3 cellular contexts compared by ENCODE assay signal in the genomic region with DNA sequence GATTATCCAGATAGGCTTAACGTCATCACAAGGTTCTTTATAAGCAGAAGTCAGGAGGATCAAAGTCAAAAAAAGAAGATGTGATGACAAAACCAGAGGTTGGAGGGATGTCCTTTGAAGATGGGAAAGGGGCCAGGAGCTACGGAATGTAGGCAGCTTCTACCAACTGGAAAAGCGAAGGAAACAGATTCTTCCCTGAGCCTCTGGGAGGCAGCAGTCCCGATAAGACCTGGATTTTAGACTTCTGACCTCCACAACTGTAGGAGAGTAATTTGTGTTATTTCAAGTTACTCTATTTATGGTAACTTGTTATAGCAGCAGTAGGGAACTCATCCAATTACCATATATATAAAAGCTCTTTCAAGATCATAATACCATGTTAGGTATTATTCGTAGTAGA.
TF ChIP-seq lines count a peak whose summit lies in the region.

No MANE protein-coding gene starts in this region.

TF ChIP-seq in HCT116, 20 proteins besides CTCF, POLR2A, EP300 and RAD21:
- no peak for TF ChIP-seq REST (IDR thresholded peaks at IDR 0.05; ENCODE audit: low read depth)
- TF ChIP-seq SRF (IDR thresholded peaks at IDR 0.05; ENCODE audit: low read depth), result no peak
- TF ChIP-seq JUND (IDR thresholded peaks at IDR 0.05), result no peak
- no peak for TF ChIP-seq ZFX (IDR thresholded peaks at IDR 0.05)
- TF ChIP-seq EZH2phosphoT487 (IDR thresholded peaks at IDR 0.05; ENCODE audit: borderline replicate concordance), result no peak
- TF ChIP-seq ZBTB33 (IDR thresholded peaks at IDR 0.05; ENCODE audit: extremely low read depth, insufficient replicate concordance, low read length), result no peak
- TF ChIP-seq EGR1 (IDR thresholded peaks at IDR 0.05; ENCODE audit: low read depth), result no peak
- TF ChIP-seq CBX3 (IDR thresholded peaks at IDR 0.05; ENCODE audit: low read depth), result no peak
- no peak for TF ChIP-seq ZNF274 (IDR thresholded peaks at IDR 0.05; ENCODE audit: low read depth, low read length)
- no peak for TF ChIP-seq CEBPB (IDR thresholded peaks at IDR 0.05; ENCODE audit: low read depth)
- TF ChIP-seq YY1 (IDR thresholded peaks at IDR 0.05; ENCODE audit: extremely low read depth, insufficient replicate concordance, low read depth, low read length), result no peak
- TF ChIP-seq MAX (IDR thresholded peaks at IDR 0.05), result no peak
- no peak for TF ChIP-seq SIN3A (IDR thresholded peaks at IDR 0.05; ENCODE audit: low read depth)
- no peak for TF ChIP-seq ATF3 (IDR thresholded peaks at IDR 0.05)

TF ChIP-seq in WTC11, 78 proteins besides CTCF, POLR2A, EP300 and RAD21 (continued from another document):
- TF ChIP-seq ZSCAN18 (CRISPR knock-in tag; IDR thresholded peaks at IDR 0.05) (no peak), HMGA2 (CRISPR knock-in tag; IDR thresholded peaks at IDR 0.05) (no peak), JAZF1 (CRISPR knock-in tag; IDR thresholded peaks at IDR 0.05) (no peak), RELA (CRISPR knock-in tag; IDR thresholded peaks at IDR 0.05; ENCODE audit: borderline replicate concordance) (no peak), OVOL2 (CRISPR knock-in tag; IDR thresholded peaks at IDR 0.05; ENCODE audit: borderline replicate concordance) (no peak), PREB (CRISPR knock-in tag; IDR thresholded peaks at IDR 0.05; ENCODE audit: borderline replicate concordance) (no peak), CBFB (CRISPR knock-in tag; IDR thresholded peaks at IDR 0.05; ENCODE audit: low read depth) (no peak), ATF1 (CRISPR knock-in tag; IDR thresholded peaks at IDR 0.05) (no peak), MAX (CRISPR knock-in tag; IDR thresholded peaks at IDR 0.05) (no peak), RORB (CRISPR knock-in tag; IDR thresholded peaks at IDR 0.05) (no peak), GTF2I (CRISPR knock-in tag; conservative IDR thresholded peaks at IDR 0.05) (no peak), TP53 (CRISPR knock-in tag; IDR thresholded peaks at IDR 0.05) (no peak), KAT7 (CRISPR knock-in tag; IDR thresholded peaks at IDR 0.05; ENCODE audit: borderline replicate concordance) (no peak), TCF7 (CRISPR knock-in tag; IDR thresholded peaks at IDR 0.05; ENCODE audit: low read depth) (no peak)
- TF ChIP-seq, protein P1, sequence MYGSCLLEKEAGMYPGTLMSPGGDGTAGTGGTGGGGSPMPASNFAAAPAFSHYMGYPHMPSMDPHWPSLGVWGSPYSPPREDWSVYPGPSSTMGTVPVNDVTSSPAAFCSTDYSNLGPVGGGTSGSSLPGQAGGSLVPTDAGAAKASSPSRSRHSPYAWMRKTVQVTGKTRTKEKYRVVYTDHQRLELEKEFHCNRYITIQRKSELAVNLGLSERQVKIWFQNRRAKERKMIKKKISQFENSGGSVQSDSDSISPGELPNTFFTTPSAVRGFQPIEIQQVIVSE (CRISPR knock-in tag; IDR thresholded peaks at IDR 0.05; ENCODE audit: borderline replicate concordance), result no peak
- TF ChIP-seq, protein P2, sequence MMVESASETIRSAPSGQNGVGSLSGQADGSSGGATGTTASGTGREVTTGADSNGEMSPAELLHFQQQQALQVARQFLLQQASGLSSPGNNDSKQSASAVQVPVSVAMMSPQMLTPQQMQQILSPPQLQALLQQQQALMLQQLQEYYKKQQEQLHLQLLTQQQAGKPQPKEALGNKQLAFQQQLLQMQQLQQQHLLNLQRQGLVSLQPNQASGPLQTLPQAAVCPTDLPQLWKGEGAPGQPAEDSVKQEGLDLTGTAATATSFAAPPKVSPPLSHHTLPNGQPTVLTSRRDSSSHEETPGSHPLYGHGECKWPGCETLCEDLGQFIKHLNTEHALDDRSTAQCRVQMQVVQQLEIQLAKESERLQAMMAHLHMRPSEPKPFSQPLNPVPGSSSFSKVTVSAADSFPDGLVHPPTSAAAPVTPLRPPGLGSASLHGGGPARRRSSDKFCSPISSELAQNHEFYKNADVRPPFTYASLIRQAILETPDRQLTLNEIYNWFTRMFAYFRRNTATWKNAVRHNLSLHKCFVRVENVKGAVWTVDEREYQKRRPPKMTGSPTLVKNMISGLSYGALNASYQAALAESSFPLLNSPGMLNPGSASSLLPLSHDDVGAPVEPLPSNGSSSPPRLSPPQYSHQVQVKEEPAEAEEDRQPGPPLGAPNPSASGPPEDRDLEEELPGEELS (CRISPR knock-in tag; IDR thresholded peaks at IDR 0.05), result no peak
- TF ChIP-seq, protein P3, sequence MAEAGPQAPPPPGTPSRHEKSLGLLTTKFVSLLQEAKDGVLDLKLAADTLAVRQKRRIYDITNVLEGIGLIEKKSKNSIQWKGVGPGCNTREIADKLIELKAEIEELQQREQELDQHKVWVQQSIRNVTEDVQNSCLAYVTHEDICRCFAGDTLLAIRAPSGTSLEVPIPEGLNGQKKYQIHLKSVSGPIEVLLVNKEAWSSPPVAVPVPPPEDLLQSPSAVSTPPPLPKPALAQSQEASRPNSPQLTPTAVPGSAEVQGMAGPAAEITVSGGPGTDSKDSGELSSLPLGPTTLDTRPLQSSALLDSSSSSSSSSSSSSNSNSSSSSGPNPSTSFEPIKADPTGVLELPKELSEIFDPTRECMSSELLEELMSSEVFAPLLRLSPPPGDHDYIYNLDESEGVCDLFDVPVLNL (CRISPR knock-in tag; IDR thresholded peaks at IDR 0.05; ENCODE audit: borderline replicate concordance, low read depth), result no peak

TF ChIP-seq in HepG2, 621 proteins besides CTCF, POLR2A, EP300 and RAD21 (continued from another document):
- TF ChIP-seq ZBTB33 (CRISPR knock-in tag; IDR thresholded peaks at IDR 0.05), result no peak
- TF ChIP-seq ZHX1 (CRISPR knock-in tag; IDR thresholded peaks at IDR 0.05; ENCODE audit: low read depth), result no peak
- no peak for TF ChIP-seq ZUFSP (CRISPR knock-in tag; IDR thresholded peaks at IDR 0.05; ENCODE audit: borderline replicate concordance)
- TF ChIP-seq ZNF567 (CRISPR knock-in tag; IDR thresholded peaks at IDR 0.05; ENCODE audit: borderline replicate concordance), result no peak
- TF ChIP-seq, protein P4, sequence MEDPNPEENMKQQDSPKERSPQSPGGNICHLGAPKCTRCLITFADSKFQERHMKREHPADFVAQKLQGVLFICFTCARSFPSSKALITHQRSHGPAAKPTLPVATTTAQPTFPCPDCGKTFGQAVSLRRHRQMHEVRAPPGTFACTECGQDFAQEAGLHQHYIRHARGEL (CRISPR knock-in tag; IDR thresholded peaks at IDR 0.05), result no peak
- TF ChIP-seq ISL2 (CRISPR knock-in tag; IDR thresholded peaks at IDR 0.05), result no peak
- TF ChIP-seq ZNF292 (CRISPR knock-in tag; IDR thresholded peaks at IDR 0.05; ENCODE audit: borderline replicate concordance, low read depth), result no peak
- TF ChIP-seq, protein P5, sequence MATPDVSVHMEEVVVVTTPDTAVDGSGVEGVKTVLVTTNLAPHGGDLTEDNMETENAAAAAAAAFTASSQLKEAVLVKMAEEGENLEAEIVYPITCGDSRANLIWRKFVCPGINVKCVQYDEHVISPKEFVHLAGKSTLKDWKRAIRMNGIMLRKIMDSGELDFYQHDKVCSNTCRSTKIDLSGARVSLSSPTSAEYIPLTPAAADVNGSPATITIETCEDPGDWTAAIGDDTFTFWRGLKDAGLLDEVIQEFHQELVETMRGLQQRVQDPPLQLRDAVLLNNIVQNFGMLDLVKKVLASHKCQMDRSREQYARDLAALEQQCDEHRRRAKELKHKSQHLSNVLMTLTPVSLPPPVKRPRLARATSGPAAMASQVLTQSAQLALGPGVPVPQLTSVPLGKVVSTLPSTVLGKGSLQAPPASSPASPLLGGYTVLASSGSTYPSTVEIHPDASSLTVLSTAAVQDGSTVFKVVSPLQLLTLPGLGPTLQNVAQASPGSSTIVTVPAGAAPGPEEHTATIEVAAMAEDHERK (CRISPR knock-in tag; IDR thresholded peaks at IDR 0.05; ENCODE audit: low read depth), result no peak
- no peak for TF ChIP-seq ZSCAN29 (CRISPR knock-in tag; conservative IDR thresholded peaks at IDR 0.05)
- no peak for TF ChIP-seq AGO1 (IDR thresholded peaks at IDR 0.05; ENCODE audit: low read depth, low read length, poor library complexity, severe bottlenecking)
- no peak for TF ChIP-seq CCDC6 (CRISPR knock-in tag; IDR thresholded peaks at IDR 0.05)
- TF ChIP-seq, protein P6, sequence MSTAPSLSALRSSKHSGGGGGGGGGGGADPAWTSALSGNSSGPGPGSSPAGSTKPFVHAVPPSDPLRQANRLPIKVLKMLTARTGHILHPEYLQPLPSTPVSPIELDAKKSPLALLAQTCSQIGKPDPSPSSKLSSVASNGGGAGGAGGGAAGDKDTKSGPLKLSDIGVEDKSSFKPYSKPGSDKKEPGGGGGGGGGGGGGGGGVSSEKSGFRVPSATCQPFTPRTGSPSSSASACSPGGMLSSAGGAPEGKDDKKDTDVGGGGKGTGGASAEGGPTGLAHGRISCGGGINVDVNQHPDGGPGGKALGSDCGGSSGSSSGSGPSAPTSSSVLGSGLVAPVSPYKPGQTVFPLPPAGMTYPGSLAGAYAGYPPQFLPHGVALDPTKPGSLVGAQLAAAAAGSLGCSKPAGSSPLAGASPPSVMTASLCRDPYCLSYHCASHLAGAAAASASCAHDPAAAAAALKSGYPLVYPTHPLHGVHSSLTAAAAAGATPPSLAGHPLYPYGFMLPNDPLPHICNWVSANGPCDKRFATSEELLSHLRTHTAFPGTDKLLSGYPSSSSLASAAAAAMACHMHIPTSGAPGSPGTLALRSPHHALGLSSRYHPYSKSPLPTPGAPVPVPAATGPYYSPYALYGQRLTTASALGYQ (CRISPR knock-in tag; IDR thresholded peaks at IDR 0.05), result no peak
- no peak for TF ChIP-seq GTF3A (CRISPR knock-in tag; conservative IDR thresholded peaks at IDR 0.05)
- no peak for TF ChIP-seq SRSF9 (IDR thresholded peaks at IDR 0.05; ENCODE audit: borderline replicate concordance, insufficient read depth, low read depth, low read length, poor library complexity, severe bottlenecking)
- TF ChIP-seq GMEB1 (CRISPR knock-in tag; IDR thresholded peaks at IDR 0.05; ENCODE audit: borderline replicate concordance), result no peak
- TF ChIP-seq BORCS8-MEF2B (CRISPR knock-in tag; IDR thresholded peaks at IDR 0.05), result no peak
- no peak for TF ChIP-seq CHD4 (IDR thresholded peaks at IDR 0.05; ENCODE audit: borderline replicate concordance, low read length)
- no peak for TF ChIP-seq ASH2L (IDR thresholded peaks at IDR 0.05; ENCODE audit: insufficient read length, low read depth, low read length)
- no peak for TF ChIP-seq STAT5B (CRISPR knock-in tag; IDR thresholded peaks at IDR 0.05)
